Comparison of ENCODE assay signal across 8 cellular contexts in genomic region chr20:35992713-35993335, GRCh38. TPM values are rescaled to one million over a fixed set of nuclear protein-coding genes. Genes with fewer than 3 reads are reported as not detected.
A peak's percentile ranks its signal among the peaks of the same experiment; 100 is the strongest.
DNase-seq lines count a peak whose midpoint lies in the region; ATAC-seq and TF ChIP-seq lines count a peak whose summit lies in the region.

No MANE protein-coding gene starts in this region.

- H3K4me3 Mint-ChIP-seq in activated T-helper 17 cell treated with anti-CD3 and anti-CD28 coated beads, Interleukin-2, amount 50 U/mL, for 72 hours, result no peak overlapping the region
- peak overlapping the region; percentile 31 for H3K4me3 Mint-ChIP-seq in neural progenitor cell

- no peaks in the 10 kb centered on the region for H3K36me3 ChIP-seq in KMS-11 (ENCODE audit: insufficient read depth)
- H3K36me3 ChIP-seq in PC-9 (ENCODE audit: low read depth), result no peaks in the 10 kb centered on the region
- H3K36me3 ChIP-seq in neural progenitor cell, result no peaks in the 10 kb centered on the region
- no peaks in the 10 kb centered on the region for H3K36me3 ChIP-seq in uterus

- H3K4me1 Mint-ChIP-seq in activated T-helper 17 cell treated with anti-CD3 and anti-CD28 coated beads, Interleukin-2, amount 50 U/mL, for 72 hours, result no peaks in the 10 kb centered on the region
- peaks cover 16% of the 10 kb centered on the region for H3K4me1 Mint-ChIP-seq in neural progenitor cell

- H3K4me3 ChIP-seq in KMS-11 (IDR thresholded peaks at IDR 0.05; ENCODE audit: insufficient read depth, low read depth, low read length) (no peak overlapping the region), PC-9 (no peak overlapping the region), neural progenitor cell (no peak overlapping the region), uterus (no peak overlapping the region)

- H3K27me3 ChIP-seq in KMS-11 (ENCODE audit: insufficient read depth, low read depth) (no peaks in the 10 kb centered on the region), PC-9 (ENCODE audit: insufficient read depth, low read depth) (no peaks in the 10 kb centered on the region), neural progenitor cell (peaks cover 9% of the 10 kb centered on the region), uterus (no peaks in the 10 kb centered on the region)

- peaks cover 33% of the 10 kb centered on the region for H3K4me1 ChIP-seq in KMS-11 (ENCODE audit: low read depth, poor library complexity, severe bottlenecking)
- no peaks in the 10 kb centered on the region for H3K4me1 ChIP-seq in PC-9 (replicated peaks; ENCODE audit: insufficient read depth)
- no peaks in the 10 kb centered on the region for H3K4me1 ChIP-seq in neural progenitor cell
- no peaks in the 10 kb centered on the region for H3K4me1 ChIP-seq in uterus

- no peaks in the 10 kb centered on the region for H3K9me3 ChIP-seq in PC-9 (ENCODE audit: insufficient read depth, low read depth)
- H3K9me3 ChIP-seq in neural progenitor cell (ENCODE audit: low read depth), result no peaks in the 10 kb centered on the region
- H3K9me3 ChIP-seq in uterus, result no peaks in the 10 kb centered on the region

- H4K20me1 ChIP-seq in KMS-11 (ENCODE audit: insufficient read depth) (no peaks in the 10 kb centered on the region), PC-9 (ENCODE audit: insufficient read depth) (no peaks in the 10 kb centered on the region), neural progenitor cell (ENCODE audit: low read depth) (no peaks in the 10 kb centered on the region)

- no peaks in the 10 kb centered on the region for H3K9me2 ChIP-seq in PC-9 (ENCODE audit: insufficient read depth)

- peaks cover 13% of the 10 kb centered on the region for H3K27me3 Mint-ChIP-seq in activated T-helper 17 cell treated with anti-CD3 and anti-CD28 coated beads, Interleukin-2, amount 50 U/mL, for 72 hours
- H3K27me3 Mint-ChIP-seq in neural progenitor cell (ENCODE audit: insufficient read depth, low read depth), result peaks cover 3% of the 10 kb centered on the region

- CTCF ChIA-PET in PC-9 (lab: Charles Lee), result interaction anchor here (0.5 to 3.8 kb wide), 33 partner anchors 12 to 687 kb away, joined by 3 to 85 read pairs (median 4); partner anchors contain the start of gene SCAND1

- DNase-seq in DMS 273 (lab: John Stamatoyannopoulos, UW; ENCODE audit: unreplicated experiment) (peak; percentile 87), PC-9 (peak; percentile 59 to 60), fibroblast of the conjunctiva (ENCODE audit: low read depth) (peak; percentile 26), neural progenitor cell (ENCODE audit: low spot score) (peak; percentile 75), uterus (peak; percentile 28 to 40)

- H3K4me2 ChIP-seq in KMS-11 (peak overlapping the region; percentile 6; the same call in 1 of the 2 replicates), PC-9 (peak overlapping the region; percentile 53), neural progenitor cell (peak overlapping the region; percentile 24)

- H3K9ac ChIP-seq in KMS-11 (no peak overlapping the region), neural progenitor cell (no peak overlapping the region)

- POLR2A ChIA-PET in PC-9 (lab: Charles Lee; ENCODE audit: unreplicated experiment), result interaction anchor here (0.6 to 0.8 kb wide), 10 partner anchors 12 to 781 kb away, joined by 3 to 13 read pairs (median 7); partner anchors contain the start of genes DSN1 and SCAND1

- H3K27ac Mint-ChIP-seq in activated T-helper 17 cell treated with anti-CD3 and anti-CD28 coated beads, Interleukin-2, amount 50 U/mL, for 72 hours, result no peak overlapping the region
- H3K27ac Mint-ChIP-seq in neural progenitor cell, result peak overlapping the region; percentile 3

- no peaks in the 10 kb centered on the region for H3K79me2 ChIP-seq in KMS-11 (ENCODE audit: insufficient read depth, low read depth)
- no peaks in the 10 kb centered on the region for H3K79me2 ChIP-seq in PC-9 (ENCODE audit: low read depth)
- H3K79me2 ChIP-seq in neural progenitor cell (ENCODE audit: low read depth), result no peaks in the 10 kb centered on the region

- H3K27ac ChIP-seq in KMS-11 (no peak overlapping the region), PC-9 (no peak overlapping the region), neural progenitor cell (no peak overlapping the region), uterus (no peak overlapping the region)

- BruUV-seq in PC-9 (replicated peaks; lab: Mats Ljungman, UMichigan), result no TSS peak

- peak; percentile 84 for ATAC-seq in activated T-helper 17 cell treated with anti-CD3 and anti-CD28 coated beads, Interleukin-2, amount 50 U/mL, for 72 hours (replicated peaks)
- ATAC-seq in HG02610 (IDR thresholded peaks at IDR 0.05; ENCODE audit: unreplicated experiment), result no peak

- H3K9me3 Mint-ChIP-seq in activated T-helper 17 cell treated with anti-CD3 and anti-CD28 coated beads, Interleukin-2, amount 50 U/mL, for 72 hours, result no peaks in the 10 kb centered on the region
- no peaks in the 10 kb centered on the region for H3K9me3 Mint-ChIP-seq in neural progenitor cell

- no peaks in the 10 kb centered on the region for H3K36me3 Mint-ChIP-seq in activated T-helper 17 cell treated with anti-CD3 and anti-CD28 coated beads, Interleukin-2, amount 50 U/mL, for 72 hours (ENCODE audit: low read depth)
- H3K36me3 Mint-ChIP-seq in neural progenitor cell, result no peaks in the 10 kb centered on the region

- TF ChIP-seq POLR2A in uterus (IDR thresholded peaks at IDR 0.05), result no peak

- H2AFZ ChIP-seq in KMS-11 (ENCODE audit: low read depth) (peak overlapping the region; percentile 14), PC-9 (no peak overlapping the region), neural progenitor cell (replicated peaks) (no peak overlapping the region)

- peak; percentile 97 for TF ChIP-seq CTCF in KMS-11 (conservative IDR thresholded peaks at IDR 0.05; ENCODE audit: low read depth, low read length)
- peak; percentile 89 for TF ChIP-seq CTCF in PC-9 (conservative IDR thresholded peaks at IDR 0.05)
- peak; percentile 83 for TF ChIP-seq CTCF in neural progenitor cell (IDR thresholded peaks at IDR 0.05)
- TF ChIP-seq CTCF in uterus (IDR thresholded peaks at IDR 0.05), result peak; percentile 65 to 81 (median 74)

- 0 out of 2 replicates have a peak, but pooled peaks cover 4% of the 10 kb centered on the region for H3F3A ChIP-seq in PC-9 (ENCODE audit: insufficient read depth, low read depth)
- no peaks in the 10 kb centered on the region for H3F3A ChIP-seq in neural progenitor cell (ENCODE audit: low read depth)

- intact Hi-C loops in PC-9 (cut with micrococcal nuclease; ENCODE audit: unreplicated experiment), result loop anchor here (1.0 to 5.0 kb wide), 3 partner anchors 38 to 481 kb away; partner anchors contain the start of gene SCAND1
- intact Hi-C loops in uterus (cut with DNase I; ENCODE audit: low total_unique reads), result no loop called here

RNA-seq across cellular contexts. Expression of gene CNBD2, which starts 24.4 kb away (rescaled TPM):
- total RNA-seq in PC-9 (2021) (6.2 and 7.3 TPM in 2 replicates), neural progenitor cell (ENCODE audit: low replicate concordance) (4.4 and 6.1 TPM in 2 replicates), uterus (1 to 10 TPM in 2 of 4 donors, not detected in 2; 4.8 to 6.2 TPM)
- total RNA-seq in activated T-helper 17 cell treated with anti-CD3 and anti-CD28 coated beads, Interleukin-2, amount 50 U/mL, for 72 hours, result 1 to 10 TPM; 5.0 to 5.1 TPM

RNA-seq across cellular contexts. Expression of gene SCAND1, which starts 38.5 kb away (rescaled TPM):
- total RNA-seq in PC-9 (2021), result 56.6 and 95.0 TPM in 2 replicates
- 10 to 100 TPM; 20.9 to 32.7 TPM for total RNA-seq in activated T-helper 17 cell treated with anti-CD3 and anti-CD28 coated beads, Interleukin-2, amount 50 U/mL, for 72 hours
- 6.4 and 46.6 TPM in 2 replicates for total RNA-seq in neural progenitor cell (ENCODE audit: low replicate concordance)
- 10 to 100 TPM; 18.8 to 71.2 (median 55.0) TPM for total RNA-seq in uterus

Comparison
In these comparisons a context has a peak if more than half of its experiments do, and no peak if none do; other contexts are left out.
1. DNase-seq: peak in every context shown above with its lines; median percentile 87 in DMS 273; 75 in neural progenitor cell; 60 in PC-9; 34 in uterus; 26 in fibroblast of the conjunctiva.